In genomic region chr11:64253043-64253442, GRCh38 we compare ENCODE assay signal across 1 cellular context.
TF ChIP-seq lines count a peak whose summit lies in the region.

No MANE protein-coding gene starts in this region.

TF ChIP-seq in IMR-90, 13 proteins besides CTCF, POLR2A, EP300 and RAD21:
- TF ChIP-seq NFE2L2 (IDR thresholded peaks at IDR 0.05; ENCODE audit: low read depth, low read length) (no peak), BHLHE40 (IDR thresholded peaks at IDR 0.05; ENCODE audit: low read depth, low read length) (no peak), FOS (IDR thresholded peaks at IDR 0.05; ENCODE audit: low read depth, low read length) (no peak), SMC3 (IDR thresholded peaks at IDR 0.05; ENCODE audit: low read depth, low read length) (no peak), RCOR1 (IDR thresholded peaks at IDR 0.05; ENCODE audit: insufficient replicate concordance, low read length) (no peak), MAFK (IDR thresholded peaks at IDR 0.05; ENCODE audit: low read depth, low read length) (no peak), MAZ (IDR thresholded peaks at IDR 0.05; ENCODE audit: borderline replicate concordance, low read depth, low read length) (no peak), CEBPB (IDR thresholded peaks at IDR 0.05; ENCODE audit: low read depth, low read length) (no peak), RFX5 (IDR thresholded peaks at IDR 0.05; ENCODE audit: low read depth, low read length) (no peak), CHD1 (IDR thresholded peaks at IDR 0.05; ENCODE audit: low read depth, low read length) (no peak), ELK1 (IDR thresholded peaks at IDR 0.05; ENCODE audit: borderline replicate concordance, low read depth, low read length) (no peak), MXI1 (IDR thresholded peaks at IDR 0.05; ENCODE audit: borderline replicate concordance, low read depth, low read length) (no peak)
- TF ChIP-seq, protein P1, sequence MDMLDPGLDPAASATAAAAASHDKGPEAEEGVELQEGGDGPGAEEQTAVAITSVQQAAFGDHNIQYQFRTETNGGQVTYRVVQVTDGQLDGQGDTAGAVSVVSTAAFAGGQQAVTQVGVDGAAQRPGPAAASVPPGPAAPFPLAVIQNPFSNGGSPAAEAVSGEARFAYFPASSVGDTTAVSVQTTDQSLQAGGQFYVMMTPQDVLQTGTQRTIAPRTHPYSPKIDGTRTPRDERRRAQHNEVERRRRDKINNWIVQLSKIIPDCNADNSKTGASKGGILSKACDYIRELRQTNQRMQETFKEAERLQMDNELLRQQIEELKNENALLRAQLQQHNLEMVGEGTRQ (IDR thresholded peaks at IDR 0.05; ENCODE audit: low read depth, low read length) = no peak
